ENCODE assay signal across 8 cellular contexts in genomic region chr11:18395735-18396504, GRCh38. TPM values are rescaled to one million over a fixed set of nuclear protein-coding genes. Genes with fewer than 3 reads are reported as not detected.
A peak's percentile ranks its signal among the peaks of the same experiment; 100 is the strongest.
DNase-seq lines count a peak whose midpoint lies in the region; ATAC-seq and TF ChIP-seq lines count a peak whose summit lies in the region.

No MANE protein-coding gene starts in this region.

- H3K36me3 ChIP-seq in KMS-11 (ENCODE audit: insufficient read depth) = peaks cover 37% of the 10 kb centered on the region
- H3K36me3 ChIP-seq in Panc1 (ENCODE audit: control insufficient read depth, insufficient read depth, low read length) = peaks cover 43% of the 10 kb centered on the region
- peaks cover 35 to 44% (median 41%) of the 10 kb centered on the region in 4 donors for H3K36me3 ChIP-seq in esophagus muscularis mucosa
- peaks cover 38 to 43% of the 10 kb centered on the region in 2 donors for H3K36me3 ChIP-seq in muscle layer of duodenum (ENCODE audit: control insufficient read depth in 1 of 2, insufficient read depth in 2 of 2, low read length in 2 of 2)

- in situ Hi-C loops in Panc1 (cut with HindIII; ENCODE audit: low pct_unique_long_range_greater_than_20kb, low sequenced_read_pairs) = no loop called here

- intact Hi-C loops in Panc1 (cut with micrococcal nuclease; ENCODE audit: unreplicated experiment) (no loop called here), esophagus muscularis mucosa (cut with DNase I) (loop anchor here (2.0 to 5.0 kb wide), 2 partner anchors 73 to 131 kb away; partner anchors contain the start of genes GTF2H1, HPS5 and TSG101)

- H3K4me1 ChIP-seq in KMS-11 (ENCODE audit: low read depth, poor library complexity, severe bottlenecking) (peaks cover 52% of the 10 kb centered on the region), Panc1 (ENCODE audit: control insufficient read depth, insufficient read depth, low read length) (peaks cover 18% of the 10 kb centered on the region), esophagus muscularis mucosa (peaks cover 15 to 37% (median 28%) of the 10 kb centered on the region in 4 donors), muscle layer of duodenum (ENCODE audit: control insufficient read depth in 1 of 2, insufficient read depth in 2 of 2, low read length in 2 of 2) (peaks cover 7 to 11% of the 10 kb centered on the region in 2 donors)

- H3K36me3 Mint-ChIP-seq in activated T-cell treated with anti-CD3 and anti-CD28 coated beads, Interleukin-2, amount 50 U/mL, for 72 hours (ENCODE audit: insufficient read depth in 2 of 2) = peaks cover 21 to 49% of the 10 kb centered on the region in 2 donors

- H3K9me3 Mint-ChIP-seq in activated T-cell treated with anti-CD3 and anti-CD28 coated beads, Interleukin-2, amount 50 U/mL, for 72 hours = no peaks in the 10 kb centered on the region

- ATAC-seq in GM21737 (IDR thresholded peaks at IDR 0.05; ENCODE audit: unreplicated experiment) (peak; percentile 51), Panc1 (peak; percentile 93)
- ATAC-seq in activated T-cell treated with anti-CD3 and anti-CD28 coated beads, Interleukin-2, amount 50 U/mL, for 72 hours (replicated peaks in 1 of 2) = peak; percentile 64 to 66

- DNase-seq in DMS53 treated with DMSO at 0.1 percent for 48 hours (lab: John Stamatoyannopoulos, UW; ENCODE audit: unreplicated experiment) (peak; percentile 98), Panc1 (ENCODE audit: low read depth, low spot score) (peak; percentile 96), esophagus muscularis mucosa (ENCODE audit: extremely low spot score) (peak; percentile 98)
- peak; percentile 94 to 97 for DNase-seq in activated T-cell treated with anti-CD3 and anti-CD28 coated beads, Interleukin-2, amount 50 U/mL, for 72 hours
- DNase-seq in stimulated activated CD8-positive, alpha-beta memory T cell treated with anti-CD3 and anti-CD28 coated beads, Interleukin-7, amount 100 ng/mL, for 24 hours (ENCODE audit: low read depth) = peak; percentile 86

- peak; percentile 10 for TF ChIP-seq POLR2A in esophagus muscularis mucosa (IDR thresholded peaks at IDR 0.05; ENCODE audit: low read depth)

- H3K27ac ChIP-seq in KMS-11 (peak overlapping the region; percentile 95), Panc1 (ENCODE audit: low read length) (peak overlapping the region; percentile 99), esophagus muscularis mucosa (replicated peaks in 1 of 4) (peak overlapping the region; percentile 92 to 97 (median 96)), muscle layer of duodenum (ENCODE audit: low read length) (peak overlapping the region; percentile 98)

- H3K4me1 Mint-ChIP-seq in activated T-cell treated with anti-CD3 and anti-CD28 coated beads, Interleukin-2, amount 50 U/mL, for 72 hours (ENCODE audit: low read depth) = peaks cover 71% of the 10 kb centered on the region

- H3K9ac ChIP-seq in KMS-11 = peak overlapping the region; percentile 97

- H3K79me2 ChIP-seq in KMS-11 (ENCODE audit: insufficient read depth, low read depth) = peaks cover 61% of the 10 kb centered on the region

- POLR2A ChIA-PET in Panc1 (lab: Charles Lee) = interaction anchor here (0.5 to 2.2 kb wide), 7 partner anchors 11 to 240 kb away, joined by 3 to 17 read pairs (median 3); no protein-coding TSS in a partner anchor

- CTCF ChIA-PET in Panc1 (lab: Charles Lee) = no interaction called here

- H3K9me3 ChIP-seq in Panc1 (ENCODE audit: control insufficient read depth, insufficient read depth, low read depth, low read length) (no peaks in the 10 kb centered on the region), esophagus muscularis mucosa (no peaks in the 10 kb centered on the region), muscle layer of duodenum (ENCODE audit: control insufficient read depth in 1 of 2, low read length in 2 of 2) (no peaks in the 10 kb centered on the region)

- BruUV-seq in Panc1 (replicated peaks; lab: Mats Ljungman, UMichigan) = no TSS peak

- H3K4me3 ChIP-seq in KMS-11 (IDR thresholded peaks at IDR 0.05; ENCODE audit: insufficient read depth, low read depth, low read length) (no peak overlapping the region), Panc1 (ENCODE audit: low read depth in 2 of 2, low read length in 2 of 2) (peak overlapping the region; percentile 91 to 100), esophagus muscularis mucosa (peak overlapping the region; percentile 80 to 89 (median 86)), muscle layer of duodenum (ENCODE audit: low read depth in 1 of 2, low read length in 2 of 2) (peak overlapping the region; percentile 91 to 96)

- no peak for TF ChIP-seq CTCF in KMS-11 (conservative IDR thresholded peaks at IDR 0.05; ENCODE audit: low read depth, low read length)
- TF ChIP-seq CTCF in Panc1 (IDR thresholded peaks at IDR 0.05) = no peak
- peak in 1 of 3 experiments; percentile 16 for TF ChIP-seq CTCF in esophagus muscularis mucosa (IDR thresholded peaks at IDR 0.05)

- H3K27me3 Mint-ChIP-seq in activated T-cell treated with anti-CD3 and anti-CD28 coated beads, Interleukin-2, amount 50 U/mL, for 72 hours (ENCODE audit: low read depth) = no peaks in the 10 kb centered on the region

- peak overlapping the region; percentile 97 to 99 for H3K4me3 Mint-ChIP-seq in activated T-cell treated with anti-CD3 and anti-CD28 coated beads, Interleukin-2, amount 50 U/mL, for 72 hours

- peak overlapping the region; percentile 97 for H3K27ac Mint-ChIP-seq in activated T-cell treated with anti-CD3 and anti-CD28 coated beads, Interleukin-2, amount 50 U/mL, for 72 hours

- H2AFZ ChIP-seq in KMS-11 (ENCODE audit: low read depth) = no peak overlapping the region

- peak overlapping the region; percentile 89 for H3K4me2 ChIP-seq in KMS-11

- peaks cover 34% of the 10 kb centered on the region for H4K20me1 ChIP-seq in KMS-11 (ENCODE audit: insufficient read depth)

- 0% methylated on average over 33 of the region's 46 CpGs for WGBS in esophagus muscularis mucosa

- H3K27me3 ChIP-seq in KMS-11 (ENCODE audit: insufficient read depth, low read depth) (no peaks in the 10 kb centered on the region), Panc1 (ENCODE audit: control insufficient read depth, insufficient read depth, low read length) (no peaks in the 10 kb centered on the region), esophagus muscularis mucosa (no peaks in the 10 kb centered on the region), muscle layer of duodenum (ENCODE audit: low read depth, low read length) (no peaks in the 10 kb centered on the region)

- TF ChIP-seq EP300 in esophagus muscularis mucosa (IDR thresholded peaks at IDR 0.05) = no peak

RNA-seq across cellular contexts. Expression of gene LDHA, which starts 1.6 kb away (rescaled TPM):
- 894 TPM for total RNA-seq in Panc1 (2021; ENCODE audit: unreplicated experiment)
- 1,229 TPM for polyA plus RNA-seq in Panc1 (2012; ENCODE audit: insufficient read length)
- total RNA-seq in activated T-cell treated with anti-CD3 and anti-CD28 coated beads, Interleukin-2, amount 50 U/mL, for 72 hours = 100 to 1,000 TPM; 629 to 665 TPM
- 100 to 1,000 TPM; 399 to 523 (median 446) TPM for total RNA-seq in esophagus muscularis mucosa

RNA-seq across cellular contexts. Expression of gene LDHC, which starts 16.2 kb away (rescaled TPM):
- total RNA-seq in Panc1 (2021; ENCODE audit: unreplicated experiment) (0.26 TPM), esophagus muscularis mucosa (not detected)
- not detected for polyA plus RNA-seq in Panc1 (2012; ENCODE audit: insufficient read length)
- not detected for total RNA-seq in activated T-cell treated with anti-CD3 and anti-CD28 coated beads, Interleukin-2, amount 50 U/mL, for 72 hours

RNA-seq across cellular contexts. Expression of gene LDHAL6A, which starts 59.7 kb away (rescaled TPM):
- total RNA-seq in Panc1 (2021; ENCODE audit: unreplicated experiment) (not detected), esophagus muscularis mucosa (not detected)
- polyA plus RNA-seq in Panc1 (2012; ENCODE audit: insufficient read length) = not detected
- not detected for total RNA-seq in activated T-cell treated with anti-CD3 and anti-CD28 coated beads, Interleukin-2, amount 50 U/mL, for 72 hours
